ENCODE assay signal across 11 cellular contexts in genomic region chr16:73572135-73572534, GRCh38.
DNase-seq lines count a peak whose midpoint lies in the region; ATAC-seq and TF ChIP-seq lines count a peak whose summit lies in the region.
"Had no signal": no experiment of that assay in that cellular context is flagged by ENCODE, and none has a peak within 500 bp of the region (broad histone marks: within the 10 kb centered on the region; RNA-seq: fewer than 3 reads in every experiment).

No MANE protein-coding gene starts in this region.

- 72% methylated on average over 4 of the region's 4 CpGs for WGBS in HUES64
- WGBS in mesodermal cell (ENCODE audit: insufficient coverage in 2 of 2), 2 experiments: 8 to 56% methylated on average over 2 of the region's 4 CpGs

- no peak overlapping the region for H3K4me3 Mint-ChIP-seq in CD8-positive, alpha-beta T cell
- no peak overlapping the region for H3K4me3 Mint-ChIP-seq in CD14-positive monocyte

- H3K27ac ChIP-seq in HUES64 (ENCODE audit: low read depth, low read length): peak overlapping the region; percentile 54
- peak overlapping the region; percentile 64 for H3K27ac ChIP-seq in mesodermal cell (ENCODE audit: low read depth, low read length, severe bottlenecking)
- H3K27ac ChIP-seq in CD8-positive, alpha-beta T cell (ENCODE audit: low read depth, low read length): no peak overlapping the region
- H3K27ac ChIP-seq: BLaER1, PC-9 had no signal

- ATAC-seq in CD8-positive, alpha-beta T cell: no peak

- H3K4me1 ChIP-seq in HUES64 (ENCODE audit: insufficient read depth, low read length) (peaks cover 40% of the 10 kb centered on the region), mesodermal cell (ENCODE audit: control insufficient read depth, insufficient read depth, low read length, poor library complexity, severe bottlenecking) (peaks cover 10% of the 10 kb centered on the region)
- no peaks in the 10 kb centered on the region for H3K4me1 ChIP-seq in CD8-positive, alpha-beta T cell (ENCODE audit: insufficient read depth, low read length)
- H3K4me1 ChIP-seq: BLaER1 had no signal

- H3K9me3 Mint-ChIP-seq in CD8-positive, alpha-beta T cell: no peaks in the 10 kb centered on the region
- peaks cover 0 to 3% (median 0%) of the 10 kb centered on the region in 7 donors for H3K9me3 Mint-ChIP-seq in CD14-positive monocyte

- DNase-seq in AG20443 (ENCODE audit: low spot score) (peak; percentile 12), ecto neural progenitor cell (ENCODE audit: low spot score) (peak; percentile 55), SIG-M5 treated with dmso at 0.1 percent for 504 hours (lab: John Stamatoyannopoulos, UW; ENCODE audit: unreplicated experiment) (no peak), EL (no peak), CD14-positive monocyte (ENCODE audit: low spot score) (no peak)
- no peak for DNase-seq in CD8-positive, alpha-beta T cell
- DNase-seq: NCI-H1105 treated with DMSO at 0.1 percent for 48 hours had no signal

- H3K36me3 Mint-ChIP-seq in CD8-positive, alpha-beta T cell: no peaks in the 10 kb centered on the region
- H3K36me3 Mint-ChIP-seq in CD14-positive monocyte: no peaks in the 10 kb centered on the region

- H3K9me3 ChIP-seq in HUES64 (ENCODE audit: insufficient read depth, low read depth, low read length) (no peaks in the 10 kb centered on the region), mesodermal cell (ENCODE audit: control insufficient read depth, low read length) (no peaks in the 10 kb centered on the region)
- no peaks in the 10 kb centered on the region for H3K9me3 ChIP-seq in CD8-positive, alpha-beta T cell (ENCODE audit: low read length)
- H3K9me3 ChIP-seq: BLaER1 had no signal

- CTCF ChIA-PET in CD8-positive, alpha-beta T cell (lab: Charles Lee): no interaction called here

- no peak overlapping the region for H3K27ac Mint-ChIP-seq in CD8-positive, alpha-beta T cell
- no peak overlapping the region for H3K27ac Mint-ChIP-seq in CD14-positive monocyte

- H3K9ac ChIP-seq in HUES64 (ENCODE audit: low read depth, low read length): no peak overlapping the region
- H3K9ac ChIP-seq: BLaER1 had no signal

- TF ChIP-seq CTCF in CD8-positive, alpha-beta T cell (IDR thresholded peaks at IDR 0.05): no peak
- no peak for TF ChIP-seq CTCF in CD14-positive monocyte (IDR thresholded peaks at IDR 0.05)

- H3K27me3 ChIP-seq in HUES64 (ENCODE audit: insufficient read depth, low read length): no peaks in the 10 kb centered on the region
- no peaks in the 10 kb centered on the region for H3K27me3 ChIP-seq in CD8-positive, alpha-beta T cell (ENCODE audit: insufficient read depth, low read length)
- H3K27me3 ChIP-seq: BLaER1 had no signal

- POLR2A ChIA-PET in CD8-positive, alpha-beta T cell (lab: Charles Lee): no interaction called here

- H3K36me3 ChIP-seq in HUES64 (ENCODE audit: insufficient read depth, low read length) (no peaks in the 10 kb centered on the region), mesodermal cell (ENCODE audit: control insufficient read depth, insufficient read depth, low read length) (no peaks in the 10 kb centered on the region)
- H3K36me3 ChIP-seq in CD8-positive, alpha-beta T cell (ENCODE audit: insufficient read depth, low read length): no peaks in the 10 kb centered on the region
- H3K36me3 ChIP-seq: BLaER1 had no signal

- H3K4me1 Mint-ChIP-seq in CD8-positive, alpha-beta T cell (ENCODE audit: low read depth): no peaks in the 10 kb centered on the region
- H3K4me1 Mint-ChIP-seq in CD14-positive monocyte: no peaks in the 10 kb centered on the region

- intact Hi-C loops in CD8-positive, alpha-beta T cell (cut with DNase I, micrococcal nuclease): no loop called here
- intact Hi-C loops in CD14-positive monocyte (cut with micrococcal nuclease): no loop called here

- H3K4me3 ChIP-seq in HUES64 (ENCODE audit: low read length): no peak overlapping the region
- H3K4me3 ChIP-seq in mesodermal cell (ENCODE audit: extremely low read depth, insufficient read depth, low read length, poor library complexity, severe bottlenecking): no peak overlapping the region
- no peak overlapping the region for H3K4me3 ChIP-seq in CD8-positive, alpha-beta T cell (ENCODE audit: low read depth, low read length)
- H3K4me3 ChIP-seq: BLaER1, PC-9 had no signal

- peaks cover 4% of the 10 kb centered on the region for H3K27me3 Mint-ChIP-seq in CD8-positive, alpha-beta T cell (ENCODE audit: low read depth)
- H3K27me3 Mint-ChIP-seq in CD14-positive monocyte (ENCODE audit: low read depth in 3 of 3): peaks cover 2 to 8% (median 5%) of the 10 kb centered on the region in 3 donors

Comparison
In these comparisons a context has a peak if more than half of its experiments do, and no peak if none do; other contexts are left out.
1. DNase-seq: peak in AG20443 (single experiment) and ecto neural progenitor cell (single experiment); none in SIG-M5 treated with dmso at 0.1 percent for 504 hours (single experiment), EL (single experiment), CD8-positive, alpha-beta T cell (0 of 7) and CD14-positive monocyte (single experiment).